12 cellular contexts compared by ENCODE assay signal in genomic region chr20:3044336-3044965, GRCh38. TPM values are rescaled to one million over a fixed set of nuclear protein-coding genes. Genes with fewer than 3 reads are reported as not detected.
DNase-seq lines count a peak whose midpoint lies in the region; ATAC-seq and TF ChIP-seq lines count a peak whose summit lies in the region.
"Had no signal": no experiment of that assay in that cellular context is flagged by ENCODE, and none has a peak within 500 bp of the region (broad histone marks: within the 10 kb centered on the region; RNA-seq: fewer than 3 reads in every experiment).

No MANE protein-coding gene starts in this region.

- H3K27me3 ChIP-seq in SK-N-SH (ENCODE audit: insufficient read depth) (no peaks in the 10 kb centered on the region), osteoblast (ENCODE audit: insufficient read depth, low read length) (no peaks in the 10 kb centered on the region), trophoblast cell (ENCODE audit: insufficient read depth, low read length) (no peaks in the 10 kb centered on the region)

- H2BK12ac ChIP-seq in trophoblast cell (ENCODE audit: low read length) = no peak overlapping the region

- H2AFZ ChIP-seq in SK-N-SH (ENCODE audit: low read depth) (no peak overlapping the region), osteoblast (ENCODE audit: low read length) (no peak overlapping the region), trophoblast cell (ENCODE audit: insufficient read depth, low read length, poor library complexity) (no peak overlapping the region)

- H3K4me3 ChIP-seq in SK-N-SH (ENCODE audit: low read depth in 2 of 2, low read length in 1 of 2) (no peak overlapping the region), HEK293 (ENCODE audit: low read depth, low read length) (no peak overlapping the region), osteoblast (ENCODE audit: insufficient read depth, low read length) (no peak overlapping the region), trophoblast cell (ENCODE audit: low read depth, low read length) (no peak overlapping the region)

- ATAC-seq in SK-N-SH treated with all-trans-retinoic acid at 6 μM for 48 hours (no peak), GM21447 (IDR thresholded peaks at IDR 0.05; ENCODE audit: unreplicated experiment) (no peak)

- no peak overlapping the region for H4K8ac ChIP-seq in trophoblast cell (ENCODE audit: low read depth, low read length)

- H3K9ac ChIP-seq in SK-N-SH = no peak overlapping the region
- H3K9ac ChIP-seq in trophoblast cell (ENCODE audit: low read length) = no peak overlapping the region

- TF ChIP-seq EP300 in SK-N-SH (IDR thresholded peaks at IDR 0.05; ENCODE audit: borderline replicate concordance in 1 of 2, low read depth in 1 of 2, low read length in 1 of 2) = no peak

- H2AK5ac ChIP-seq in trophoblast cell (ENCODE audit: low read length) = no peak overlapping the region

- 0 out of 2 replicates have a peak, but pooled peaks cover 5% of the 10 kb centered on the region for H4K20me1 ChIP-seq in SK-N-SH (ENCODE audit: insufficient read depth)
- H4K20me1 ChIP-seq in osteoblast (ENCODE audit: insufficient read depth, low read length) = no peaks in the 10 kb centered on the region

- H3K14ac ChIP-seq in trophoblast cell (ENCODE audit: low read length) = no peak overlapping the region

- H3K79me1 ChIP-seq in trophoblast cell (ENCODE audit: low read length) = peaks cover 13% of the 10 kb centered on the region

- peaks cover 21% of the 10 kb centered on the region for H3K79me2 ChIP-seq in SK-N-SH (ENCODE audit: insufficient read depth)
- peaks cover 11% of the 10 kb centered on the region for H3K79me2 ChIP-seq in osteoblast (ENCODE audit: insufficient read depth, low read length)
- H3K79me2 ChIP-seq in trophoblast cell (ENCODE audit: control insufficient read depth, insufficient read depth, low read length, poor library complexity) = peaks cover 9% of the 10 kb centered on the region

- no peak overlapping the region for H3K23ac ChIP-seq in trophoblast cell (ENCODE audit: low read length)

- H4K12ac ChIP-seq in trophoblast cell (ENCODE audit: low read depth, low read length) = no peak overlapping the region

- no peaks in the 10 kb centered on the region for H3K9me3 ChIP-seq in SK-N-SH
- no peaks in the 10 kb centered on the region for H3K9me3 ChIP-seq in HEK293 (ENCODE audit: control insufficient read depth, insufficient read depth, low read depth, low read length)
- no peaks in the 10 kb centered on the region for H3K9me3 ChIP-seq in osteoblast (ENCODE audit: low read depth, low read length)
- H3K9me3 ChIP-seq in trophoblast cell (ENCODE audit: insufficient read depth, low read depth, low read length) = no peaks in the 10 kb centered on the region

- H3K18ac ChIP-seq in trophoblast cell (ENCODE audit: low read length) = no peak overlapping the region

- no peaks in the 10 kb centered on the region for H3K9me2 ChIP-seq in SK-N-SH

- peak overlapping the region in 3 of 5 experiments; percentile 97 for H3K27ac Mint-ChIP-seq in brain

- H2BK5ac ChIP-seq in trophoblast cell (ENCODE audit: low read depth, low read length, poor library complexity) = no peak overlapping the region

- DNase-seq in SK-N-SH = no peak
- DNase-seq in osteoblast (ENCODE audit: insufficient read length, low spot score, missing footprints) = no peak
- no peak for DNase-seq in trophoblast cell
- no peak for DNase-seq in NCI-H2029 treated with DMSO at 0.1 percent for 48 hours (lab: John Stamatoyannopoulos, UW)
- DNase-seq: 8988T, NCI-H774 had no signal

- H2BK120ac ChIP-seq in trophoblast cell (ENCODE audit: insufficient read depth, low read length, poor library complexity) = no peak overlapping the region

- no peaks in the 10 kb centered on the region for H3K9me3 Mint-ChIP-seq in brain

- H3K4me3 Mint-ChIP-seq in brain = peak overlapping the region; percentile 32 to 93 (median 90)

- TF ChIP-seq RAD21 in SK-N-SH (IDR thresholded peaks at IDR 0.05; ENCODE audit: low read length) = no peak

- H3K36me3 ChIP-seq in SK-N-SH (replicated peaks in 1 of 2; ENCODE audit: control insufficient read depth in 1 of 2, insufficient read depth in 2 of 2, low read length in 1 of 2) (peaks cover 12 to 29% of the 10 kb centered on the region in 2 experiments), HEK293 (ENCODE audit: control insufficient read depth in 2 of 2, insufficient read depth in 1 of 2, low read length in 2 of 2) (peaks cover 24 to 35% of the 10 kb centered on the region in 2 experiments), osteoblast (ENCODE audit: insufficient read depth, low read length) (peaks cover 22% of the 10 kb centered on the region), trophoblast cell (ENCODE audit: control insufficient read depth in 1 of 2, insufficient read depth in 2 of 2, low read length in 2 of 2) (peaks cover 24 to 30% of the 10 kb centered on the region in 2 experiments)

- H3K4me1 Mint-ChIP-seq in brain = peaks cover 26% of the 10 kb centered on the region

- 93% methylated on average over 6 of the region's 8 CpGs for WGBS in SK-N-SH (ENCODE audit: low lambda C conversion rate)
- WGBS in trophoblast cell (ENCODE audit: extremely low coverage, insufficient coverage, insufficient read length) = no CpG with 5 or more reads among the region's 8 CpGs

- CTCF ChIA-PET in SK-N-SH (lab: Yijun Ruan, JAX) (interaction anchor here (0.8 to 1.5 kb wide), 3 partner anchors 9 to 72 kb away, joined by 3 to 7 read pairs (median 4); no protein-coding TSS in a partner anchor), HEK293 (lab: Yijun Ruan, JAX) (interaction anchor here (0.6 to 2.6 kb wide), 2 partner anchors 9 to 257 kb away, joined by 3 to 12 read pairs; no protein-coding TSS in a partner anchor)

- POLR2A ChIA-PET in SK-N-SH (lab: Yijun Ruan, JAX) (interaction anchor here (0.7 kb wide), 1 partner anchor 629 kb away, joined by 3 read pairs; no protein-coding TSS in a partner anchor), HEK293 (lab: Yijun Ruan, JAX) (no interaction called here)

- H4K91ac ChIP-seq in trophoblast cell (ENCODE audit: low read depth, low read length) = no peak overlapping the region

- H3K4me1 ChIP-seq in SK-N-SH (ENCODE audit: control insufficient read depth in 1 of 2, insufficient read depth in 2 of 2, low read depth in 1 of 2, low read length in 1 of 2) = peaks cover 5 to 17% of the 10 kb centered on the region in 2 experiments; a peak in 2 of 4 replicates
- H3K4me1 ChIP-seq in HEK293 (ENCODE audit: control insufficient read depth, insufficient read depth, low read length) = peaks cover 17% of the 10 kb centered on the region
- peaks cover 15% of the 10 kb centered on the region for H3K4me1 ChIP-seq in osteoblast (ENCODE audit: insufficient read depth, low read length)
- peaks cover 3 to 7% of the 10 kb centered on the region in 2 experiments for H3K4me1 ChIP-seq in trophoblast cell (ENCODE audit: control insufficient read depth in 1 of 2, insufficient read depth in 2 of 2, low read length in 2 of 2)

- H3K4ac ChIP-seq in trophoblast cell (ENCODE audit: low read depth, low read length) = no peak overlapping the region

- no peak overlapping the region for H3K27ac ChIP-seq in SK-N-SH (ENCODE audit: low read depth in 2 of 2, low read length in 1 of 2)
- H3K27ac ChIP-seq in HEK293 (ENCODE audit: extremely low read depth, low read depth, low read length) = peak overlapping the region; percentile 97; the same call in 1 of the 2 replicates
- H3K27ac ChIP-seq in osteoblast (ENCODE audit: low read depth, low read length) = peak overlapping the region; percentile 80
- H3K27ac ChIP-seq in trophoblast cell (ENCODE audit: low read depth, low read length) = no peak overlapping the region
- H3K27ac ChIP-seq: SK-N-MC had no signal

- peaks cover 4% of the 10 kb centered on the region for H3F3A ChIP-seq in SK-N-SH (replicated peaks; ENCODE audit: insufficient read depth)

- TF ChIP-seq CTCF in SK-N-SH (IDR thresholded peaks at IDR 0.05) (no peak), HEK293 (tag by site-specific recombination; IDR thresholded peaks at IDR 0.05) (no peak), brain (conservative IDR thresholded peaks at IDR 0.05) (no peak), osteoblast (IDR thresholded peaks at IDR 0.05; ENCODE audit: extremely low read depth, low read depth, low read length) (no peak)

- H3K27me3 Mint-ChIP-seq in brain = peaks cover 2% of the 10 kb centered on the region

- H3K4me2 ChIP-seq in SK-N-SH (peak overlapping the region; percentile 94; the same call in 1 of the 2 replicates), osteoblast (ENCODE audit: insufficient read depth, low read length) (no peak overlapping the region), trophoblast cell (ENCODE audit: low read length) (no peak overlapping the region)

- H3K36me3 Mint-ChIP-seq in brain = peaks cover 27% of the 10 kb centered on the region

TF ChIP-seq in SK-N-SH, 30 proteins besides CTCF, POLR2A, EP300 and RAD21 (continues in another document):
- TF ChIP-seq YY1 (IDR thresholded peaks at IDR 0.05; ENCODE audit: low read depth) = no peak

TF ChIP-seq in SK-N-SH treated with all-trans-retinoic acid at 6 μM for 48 hours, 23 proteins besides CTCF, POLR2A, EP300 and RAD21:
- no peak for TF ChIP-seq TCF4 (CRISPR knock-in tag; IDR thresholded peaks at IDR 0.05; ENCODE audit: borderline replicate concordance)

RNA-seq across cellular contexts. Expression of gene GNRH2, which starts 1.0 kb away (rescaled TPM):
- 0.31 and 0.58 TPM in 2 replicates for polyA plus RNA-seq in SK-N-SH (2012; rRNA removed)
- 0.05 TPM in 1 of 2 replicates, not detected in the other for polyA plus RNA-seq in SK-N-SH (2012; cell fraction: cytosol; rRNA removed)
- polyA plus RNA-seq in SK-N-SH (2012; cell fraction: nucleus; rRNA removed) = 2.3 and 5.7 TPM in 2 replicates
- polyA plus RNA-seq in brain (ENCODE audit: insufficient read depth, low read depth, low replicate concordance) = 1.7 TPM
- 0.29 TPM in 1 of 2 replicates, not detected in the other for total RNA-seq in osteoblast
- polyA plus RNA-seq in trophoblast cell (2013) = 0.44 TPM in 1 of 2 replicates, not detected in the other
- total RNA-seq: epithelial cell of proximal tubule had no signal

RNA-seq across cellular contexts. Expression of gene MRPS26, which starts 1.4 kb away (rescaled TPM):
- 114 and 152 TPM in 2 replicates for polyA plus RNA-seq in SK-N-SH (2012; rRNA removed)
- 91.5 and 118 TPM in 2 replicates for polyA plus RNA-seq in SK-N-SH (2012; cell fraction: cytosol; rRNA removed)
- 94.2 and 127 TPM in 2 replicates for polyA plus RNA-seq in SK-N-SH (2012; cell fraction: nucleus; rRNA removed)
- polyA plus RNA-seq in brain (ENCODE audit: insufficient read depth, low read depth, low replicate concordance) = 107 TPM
- 20.6 and 21.0 TPM in 2 replicates for total RNA-seq in osteoblast
- 26.6 and 30.1 TPM in 2 replicates for polyA plus RNA-seq in trophoblast cell (2013)

RNA-seq across cellular contexts. Expression of gene OXT, which starts 27.0 kb away (rescaled TPM):
- polyA plus RNA-seq in SK-N-SH (2012; rRNA removed) (not detected in 2 replicates), brain (ENCODE audit: insufficient read depth, low read depth, low replicate concordance) (not detected)
- polyA plus RNA-seq in SK-N-SH (2012; cell fraction: cytosol; rRNA removed) = not detected in 2 replicates
- polyA plus RNA-seq in SK-N-SH (2012; cell fraction: nucleus; rRNA removed) = not detected in 2 replicates
- total RNA-seq in osteoblast = not detected in 2 replicates
- polyA plus RNA-seq in trophoblast cell (2013) = 0.12 TPM in 1 of 2 replicates, not detected in the other
- total RNA-seq: epithelial cell of proximal tubule had no signal

RNA-seq across cellular contexts. Expression of gene AVP, which starts 40.1 kb away (rescaled TPM):
- not detected in 2 replicates for polyA plus RNA-seq in SK-N-SH (2012; rRNA removed)
- polyA plus RNA-seq in SK-N-SH (2012; cell fraction: cytosol; rRNA removed) = not detected in 2 replicates
- polyA plus RNA-seq in SK-N-SH (2012; cell fraction: nucleus; rRNA removed) = not detected in 2 replicates
- 1,079 TPM for polyA plus RNA-seq in brain (ENCODE audit: insufficient read depth, low read depth, low replicate concordance)
- not detected in 2 replicates for total RNA-seq in osteoblast
- polyA plus RNA-seq in trophoblast cell (2013) = not detected in 2 replicates
- total RNA-seq: epithelial cell of proximal tubule had no signal

Comparison
In these comparisons a context has a peak if more than half of its experiments do, and no peak if none do; other contexts are left out.
1. H3K27ac ChIP-seq: peak in HEK293 (single experiment) and osteoblast (single experiment); none in SK-N-SH (0 of 2) and trophoblast cell (single experiment).